In the genomic region with DNA sequence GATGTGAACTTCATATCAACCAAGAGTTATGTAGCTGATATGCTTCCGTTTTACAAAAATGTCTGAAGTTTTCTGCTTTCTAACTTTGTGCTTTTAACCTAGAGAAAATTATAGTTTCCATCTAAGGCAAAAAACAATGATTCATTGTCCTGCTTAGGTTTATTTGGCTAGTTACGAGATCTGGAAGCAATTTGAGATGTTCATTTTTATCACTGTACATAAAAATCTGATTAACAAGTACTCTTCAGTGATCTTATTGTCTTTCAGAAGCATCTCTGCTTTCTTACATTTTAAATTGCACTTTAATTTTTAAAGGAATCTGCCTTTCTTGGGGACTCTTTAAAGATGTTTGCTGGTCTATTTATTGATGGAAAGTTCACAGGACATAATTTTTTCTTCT, we compare ENCODE assay signal across 23 cellular contexts.
"Had no signal": no experiment of that assay in that cellular context is flagged by ENCODE, and none has a peak within 500 bp of the region (broad histone marks: within the 10 kb centered on the region; RNA-seq: fewer than 3 reads in every experiment).

No MANE protein-coding gene starts in this region.

- H3K4me2 ChIP-seq: neural progenitor cell had no signal

- H3K27ac ChIP-seq: foreskin keratinocyte, heart right ventricle, left lung, neural progenitor cell, parathyroid adenoma, right lobe of liver, thoracic aorta, tibial nerve, upper lobe of left lung had no signal

- H3K9me3 ChIP-seq: heart right ventricle, left lung, right lobe of liver, thoracic aorta, tibial nerve, upper lobe of left lung had no signal

- H3K27me3 ChIP-seq: foreskin keratinocyte, heart right ventricle, left lung, neural progenitor cell, right lobe of liver, tibial nerve, upper lobe of left lung had no signal

- DNase-seq: cortex of kidney; effector memory CD8-positive, alpha-beta T cell; foreskin keratinocyte; glutamatergic neuron; heart right ventricle; hippocampal formation; left cardiac atrium; left lung; mesenchymal stem cell; midbrain; naive thymus-derived CD4-positive, alpha-beta T cell; right lobe of liver; small intestine; stimulated activated CD4-positive, alpha-beta T cell treated with anti-CD3 and anti-CD28 coated beads, Interleukin-15, amount 100 ng/mL, for 24 hours; stimulated activated CD4-positive, alpha-beta T cell treated with anti-CD3 and anti-CD28 coated beads, Interleukin-2, amount 100 ng/mL, for 48 hours; stimulated activated naive B cell treated with anti-CD40 and anti-IgM and Interleukin-4, amounts not matched to agents 10 μg/mL and 1 μg/mL and 100 μg/mL, for 72 hours; upper lobe of left lung had no signal

- ATAC-seq: effector memory CD8-positive, alpha-beta T cell; foreskin keratinocyte; heart right ventricle; left cardiac atrium; left lung; naive thymus-derived CD4-positive, alpha-beta T cell; right lobe of liver; stimulated activated naive B cell treated with anti-CD40 and anti-IgM and Interleukin-4, amounts not matched to agents 10 μg/mL and 1 μg/mL and 100 μg/mL, for 72 hours had no signal

- H3K79me2 ChIP-seq: parathyroid adenoma had no signal

- H2AFZ ChIP-seq: neural progenitor cell, parathyroid adenoma had no signal

- H3K9ac ChIP-seq: neural progenitor cell, parathyroid adenoma had no signal

- H3K4me1 ChIP-seq: left lung, neural progenitor cell, parathyroid adenoma, tibial nerve, upper lobe of left lung had no signal

- H3K4me3 ChIP-seq: heart right ventricle, left lung, neural progenitor cell, right lobe of liver, thoracic aorta, tibial nerve, upper lobe of left lung had no signal

- FAIRE-seq: islet of Langerhans, small intestine, urothelium cell line had no signal

- H3K36me3 ChIP-seq: heart right ventricle, left lung, neural progenitor cell, right lobe of liver, thoracic aorta, tibial nerve, upper lobe of left lung had no signal
